In genomic region chr1:113981962-113982931, GRCh38 we compare ENCODE assay signal across 8 cellular contexts. TPM values are rescaled to one million over a fixed set of nuclear protein-coding genes. Genes with fewer than 3 reads are reported as not detected.
DNase-seq lines count a peak whose midpoint lies in the region; ATAC-seq, FAIRE-seq and TF ChIP-seq lines count a peak whose summit lies in the region.

No MANE protein-coding gene starts in this region.

- H3K36me3 Mint-ChIP-seq in CD4-positive, alpha-beta memory T cell = peaks cover 0 to 7% of the 10 kb centered on the region in 2 donors

- intact Hi-C loops in K562 (cut with micrococcal nuclease) = no loop called here
- intact Hi-C loops in thyroid gland (cut with DNase I) = loop anchor here (10.0 kb wide), 1 partner anchor 147 kb away; no protein-coding TSS in a partner anchor
- intact Hi-C loops in CD4-positive, alpha-beta memory T cell (cut with micrococcal nuclease) = no loop called here

- WGBS in K562 (ENCODE audit: insufficient coverage, low coverage, missing lambda C conversion rate) = 5% methylated on average over 17 of the region's 18 CpGs
- WGBS in thyroid gland, 2 donors = 22 to 34% methylated on average over 18 of the region's 18 CpGs

- ATAC-seq in K562 (peak; percentile 12; the same call in 1 of the 3 replicates), HG02852 (IDR thresholded peaks at IDR 0.05; ENCODE audit: unreplicated experiment) (no peak)

- CTCF ChIA-PET in K562 (lab: Yijun Ruan, JAX; ENCODE audit: low intra/inter-chr PET ratio) = interaction anchor here (0.7 kb wide), 1 partner anchor 300 kb away, joined by 5 read pairs; no protein-coding TSS in a partner anchor
- CTCF ChIA-PET in CD4-positive, alpha-beta memory T cell (lab: Charles Lee; ENCODE audit: partially characterized antibody) = interaction anchor here (0.7 to 1.7 kb wide), 3 partner anchors 15 to 300 kb away, joined by 3 to 4 read pairs (median 3); no protein-coding TSS in a partner anchor

- POLR2A ChIA-PET in K562 (lab: Yijun Ruan, JAX) = interaction anchor here (0.6 kb wide), 1 partner anchor 301 kb away, joined by 3 read pairs; no protein-coding TSS in a partner anchor
- POLR2A ChIA-PET in CD4-positive, alpha-beta memory T cell (lab: Charles Lee; ENCODE audit: partially characterized antibody) = no interaction called here

- H2AFZ ChIP-seq in K562 (ENCODE audit: low read depth, low read length) = no peak overlapping the region

- no peak for TF ChIP-seq CTCF in K562 (IDR thresholded peaks at IDR 0.05 in 2 of 3, conservative IDR thresholded peaks at IDR 0.05 in 1 of 3; ENCODE audit: insufficient read depth in 2 of 3, low read depth in 1 of 3, low read length in 3 of 3)
- no peak for TF ChIP-seq CTCF in thyroid gland (IDR thresholded peaks at IDR 0.05)

- H3K9me3 Mint-ChIP-seq in CD4-positive, alpha-beta memory T cell = no peaks in the 10 kb centered on the region

- peaks cover 59% of the 10 kb centered on the region for H3K4me1 ChIP-seq in HUES6 (ENCODE audit: control insufficient read depth, insufficient read depth, low read length)
- H3K4me1 ChIP-seq in K562 (replicated peaks in 1 of 2; ENCODE audit: control insufficient read depth in 2 of 2, insufficient read depth in 2 of 2, low read length in 2 of 2) = peaks cover 5 to 8% of the 10 kb centered on the region in 2 experiments; a peak in 2 of 5 replicates
- peaks cover 17 to 43% of the 10 kb centered on the region in 2 donors for H3K4me1 ChIP-seq in thyroid gland
- no peaks in the 10 kb centered on the region for H3K4me1 ChIP-seq in CD4-positive, alpha-beta memory T cell (ENCODE audit: insufficient read depth, low read length)

- no TSS peak for BruUV-seq in K562 (replicated peaks; lab: Mats Ljungman, UMichigan)

- peak overlapping the region in 1 of 7 donors; percentile 42 for H3K27ac Mint-ChIP-seq in CD4-positive, alpha-beta memory T cell

- H3K4me3 ChIP-seq in HUES6 (ENCODE audit: low read depth, low read length) = peak overlapping the region; percentile 30; the same call in 1 of the 2 replicates
- no peak overlapping the region for H3K4me3 ChIP-seq in K562
- H3K4me3 ChIP-seq in thyroid gland (replicated peaks in 1 of 3) = no peak overlapping the region
- no peak overlapping the region for H3K4me3 ChIP-seq in CD4-positive, alpha-beta memory T cell (ENCODE audit: low read length in 2 of 2)

- TF ChIP-seq POLR2A in K562 (conservative IDR thresholded peaks at IDR 0.05) (no peak), thyroid gland (IDR thresholded peaks at IDR 0.05) (no peak)

- H3K27ac ChIP-seq in HUES6 (ENCODE audit: low read depth, low read length) = no peak overlapping the region
- no peak overlapping the region for H3K27ac ChIP-seq in K562 (ENCODE audit: extremely low read depth, low read depth, low read length)
- peak overlapping the region in 2 of 3 donors; percentile 8 to 28 for H3K27ac ChIP-seq in thyroid gland
- no peak overlapping the region for H3K27ac ChIP-seq in CD4-positive, alpha-beta memory T cell (ENCODE audit: low read depth, low read length)

- FAIRE-seq in K562 (lab: Jason Lieb, UNC) = no peak

- in situ Hi-C loops in K562 (cut with MboI) = loop anchor here (10.0 to 25.0 kb wide), 2 partner anchors 293 to 1080 kb away; no protein-coding TSS in a partner anchor

- H3K36me3 ChIP-seq in HUES6 (ENCODE audit: control insufficient read depth, insufficient read depth, low read length) (peaks cover 34% of the 10 kb centered on the region), K562 (ENCODE audit: control insufficient read depth, insufficient read depth, low read length) (no peaks in the 10 kb centered on the region), thyroid gland (no peaks in the 10 kb centered on the region)
- H3K36me3 ChIP-seq in CD4-positive, alpha-beta memory T cell (ENCODE audit: insufficient read depth, low read length) = no peaks in the 10 kb centered on the region

- DNase-seq in K562 (ENCODE audit: extremely low read depth in 1 of 4, low spot score in 3 of 4) (peak in 1 of 4 experiments; percentile 28), left kidney (ENCODE audit: low read depth, low spot score) (peak; percentile 73), thyroid gland (peak; percentile 42 to 50), DMS79 treated with DMSO at 0.1 percent for 48 hours (lab: John Stamatoyannopoulos, UW) (no peak), SIG-M5 treated with dmso at 0.1 percent for 504 hours (lab: John Stamatoyannopoulos, UW; ENCODE audit: unreplicated experiment) (no peak)
- DNase-seq in CD4-positive, alpha-beta memory T cell = no peak

- TF ChIP-seq RAD21 in K562 (CRISPR knock-in tag; conservative IDR thresholded peaks at IDR 0.05 in 1 of 2, IDR thresholded peaks at IDR 0.05 in 1 of 2) = no peak

- H3K4me2 ChIP-seq in K562 (ENCODE audit: insufficient read depth, low read length) = no peak overlapping the region

- TF ChIP-seq EP300 in K562 (IDR thresholded peaks at IDR 0.05; ENCODE audit: low read length) = no peak

- no peaks in the 10 kb centered on the region for H3K9me1 ChIP-seq in K562 (ENCODE audit: control insufficient read depth, insufficient read depth, low read length)

- peaks cover 1 to 19% (median 10%) of the 10 kb centered on the region in 4 donors for H3K4me1 Mint-ChIP-seq in CD4-positive, alpha-beta memory T cell

- H3K27me3 Mint-ChIP-seq in CD4-positive, alpha-beta memory T cell = no peaks in the 10 kb centered on the region

- H3K79me2 ChIP-seq in K562 (ENCODE audit: control insufficient read depth, insufficient read depth, low read length) = no peaks in the 10 kb centered on the region

- H4K20me1 ChIP-seq in K562 (replicated peaks; ENCODE audit: control insufficient read depth, insufficient read depth, low read length) = 0 out of 2 replicates have a peak, but pooled peaks cover 3% of the 10 kb centered on the region

- H3K9ac ChIP-seq in HUES6 (ENCODE audit: low read length) = peak overlapping the region; percentile 9
- no peak overlapping the region for H3K9ac ChIP-seq in K562 (ENCODE audit: insufficient read depth in 1 of 2, low read depth in 2 of 2, low read length in 2 of 2)

- H3K27me3 ChIP-seq in HUES6 (ENCODE audit: control insufficient read depth, insufficient read depth, low read length) = no peaks in the 10 kb centered on the region
- peaks cover 23 to 66% of the 10 kb centered on the region in 2 experiments; a peak in 4 of 5 replicates for H3K27me3 ChIP-seq in K562 (ENCODE audit: control insufficient read depth in 2 of 2, insufficient read depth in 2 of 2, low read length in 2 of 2)
- no peaks in the 10 kb centered on the region for H3K27me3 ChIP-seq in thyroid gland
- H3K27me3 ChIP-seq in CD4-positive, alpha-beta memory T cell (ENCODE audit: insufficient read depth, low read length) = no peaks in the 10 kb centered on the region

- peaks cover 27% of the 10 kb centered on the region for H3K9me3 ChIP-seq in HUES6 (ENCODE audit: control insufficient read depth, insufficient read depth, low read depth, low read length)
- no peaks in the 10 kb centered on the region for H3K9me3 ChIP-seq in K562 (replicated peaks; ENCODE audit: control insufficient read depth, insufficient read depth, low read depth, low read length)
- no peaks in the 10 kb centered on the region for H3K9me3 ChIP-seq in thyroid gland
- H3K9me3 ChIP-seq in CD4-positive, alpha-beta memory T cell (ENCODE audit: control insufficient read depth in 1 of 2, low read length in 2 of 2) = no peaks in the 10 kb centered on the region

- no peak overlapping the region for H3K4me3 Mint-ChIP-seq in CD4-positive, alpha-beta memory T cell

RNA-seq across cellular contexts. Expression of gene OLFML3, which starts 3.0 kb away (rescaled TPM):
- 0.28 and 0.65 TPM in 2 replicates for total RNA-seq in K562 (2011; cell fraction: chromatin; rRNA removed; ENCODE audit: low replicate concordance)
- total RNA-seq in K562 (2011; cell fraction: nucleolus; rRNA removed) = 0.33 TPM in 1 of 2 replicates, not detected in the other
- 0.44 and 0.46 TPM in 2 replicates for total RNA-seq in K562 (2011; cell fraction: nucleoplasm; rRNA removed)
- total RNA-seq in K562 (2014; rRNA removed) = not detected in 2 replicates
- total RNA-seq in K562 (2014; rRNA removed; fragmentation: Illumina TruSeq; extraction: Trizol) = 0.07 TPM in 1 of 2 replicates, not detected in the other
- total RNA-seq in K562 (2015; rRNA removed; fragmentation: Illumina TruSeq; extraction: Trizol) = 0.07 and 0.08 TPM in 2 replicates
- total RNA-seq in K562 (2021) = 0.13 and 0.16 TPM in 2 replicates
- not detected in 2 replicates for polyA plus RNA-seq in K562 (2011; rRNA removed)
- polyA plus RNA-seq in K562 (2011; cell fraction: cytosol; rRNA removed) = 0.03 TPM in 1 of 2 replicates, not detected in the other
- polyA plus RNA-seq in K562 (2011; cell fraction: nucleus; rRNA removed) = 0.07 and 0.11 TPM in 2 replicates
- polyA plus RNA-seq in K562 (2012) = not detected in 2 replicates
- polyA plus RNA-seq in K562 (2014; fragmentation: Illumina TruSeq; extraction: Trizol) = not detected in 2 replicates
- not detected for polyA plus RNA-seq in K562 (2014; fragmentation: Nextera tagmentation; extraction: Ambion mirVana)
- not detected in 2 replicates for polyA plus RNA-seq in K562 (2014; rRNA removed)
- 0.15 and 0.18 TPM in 2 replicates for polyA minus RNA-seq in K562 (2011; rRNA and poly(A)+ RNA removed)
- not detected in 2 replicates for polyA minus RNA-seq in K562 (2011; cell fraction: cytosol; rRNA and poly(A)+ RNA removed)
- polyA minus RNA-seq in K562 (2011; cell fraction: nucleus; rRNA and poly(A)+ RNA removed) = 0.40 and 0.89 TPM in 2 replicates
- total RNA-seq in thyroid gland = 10 to 100 TPM; 20.2 to 28.3 (median 24.8) TPM
- total RNA-seq in CD4-positive, alpha-beta memory T cell = under 1 TPM; 0.42 to 0.70 TPM
- not detected for polyA plus RNA-seq in CD4-positive, alpha-beta memory T cell

RNA-seq across cellular contexts. Expression of gene HIPK1, which starts 53.1 kb away (rescaled TPM):
- 87.8 and 103 TPM in 2 replicates for total RNA-seq in K562 (2011; cell fraction: chromatin; rRNA removed; ENCODE audit: low replicate concordance)
- 36.9 and 44.0 TPM in 2 replicates for total RNA-seq in K562 (2011; cell fraction: nucleolus; rRNA removed)
- total RNA-seq in K562 (2011; cell fraction: nucleoplasm; rRNA removed) = 51.7 and 52.1 TPM in 2 replicates
- total RNA-seq in K562 (2014; rRNA removed) (20.2 and 28.3 TPM in 2 replicates), K562 (2014; rRNA removed; fragmentation: Illumina TruSeq; extraction: Trizol) (29.6 and 33.1 TPM in 2 replicates), K562 (2015; rRNA removed; fragmentation: Illumina TruSeq; extraction: Trizol) (28.6 and 29.6 TPM in 2 replicates), K562 (2021) (57.5 and 57.9 TPM in 2 replicates), thyroid gland (100 to 1,000 TPM in 1 of 4 donors, 10 to 100 TPM in 3; 65.8 to 102 (median 84.7) TPM)
- polyA plus RNA-seq in K562 (2011; rRNA removed) (56.1 and 66.4 TPM in 2 replicates), K562 (2014; fragmentation: Illumina TruSeq; extraction: Trizol) (34.5 and 35.9 TPM in 2 replicates), K562 (2014; fragmentation: Nextera tagmentation; extraction: Ambion mirVana) (10 to 100 TPM in 1 of 2 experiments, 1 to 10 TPM in 1; 10.0 to 10.9 TPM), K562 (2014; rRNA removed) (21.3 and 21.9 TPM in 2 replicates)
- 61.3 and 67.9 TPM in 2 replicates for polyA plus RNA-seq in K562 (2011; cell fraction: cytosol; rRNA removed)
- polyA plus RNA-seq in K562 (2011; cell fraction: nucleus; rRNA removed) = 83.1 and 90.0 TPM in 2 replicates
- polyA plus RNA-seq in K562 (2012) = 26.4 and 28.7 TPM in 2 replicates
- 157 and 177 TPM in 2 replicates for polyA minus RNA-seq in K562 (2011; rRNA and poly(A)+ RNA removed)
- polyA minus RNA-seq in K562 (2011; cell fraction: cytosol; rRNA and poly(A)+ RNA removed) = 66.3 and 89.1 TPM in 2 replicates
- 27.6 and 55.2 TPM in 2 replicates for polyA minus RNA-seq in K562 (2011; cell fraction: nucleus; rRNA and poly(A)+ RNA removed)
- 100 to 1,000 TPM; 107 to 110 TPM for total RNA-seq in CD4-positive, alpha-beta memory T cell
- 10 to 100 TPM in 1 of 2 donors, 1 to 10 TPM in 1; 4.4 to 17.1 TPM for polyA plus RNA-seq in CD4-positive, alpha-beta memory T cell

Comparison
In these comparisons a context has a peak if more than half of its experiments do, and no peak if none do; other contexts are left out.
1. H3K27ac ChIP-seq: peak in thyroid gland (2 of 3); none in HUES6 (single experiment), K562 (single experiment) and CD4-positive, alpha-beta memory T cell (single experiment).
2. DNase-seq: peak in left kidney (single experiment) and thyroid gland (2 of 2); none in CD4-positive, alpha-beta memory T cell (0 of 5), DMS79 treated with DMSO at 0.1 percent for 48 hours (single experiment) and SIG-M5 treated with dmso at 0.1 percent for 504 hours (single experiment).
3. RNA of gene OLFML3, which starts 3.0 kb away (total RNA-seq): 20.2 to 28.3 TPM in thyroid gland; 0.42 to 0.70 TPM in CD4-positive, alpha-beta memory T cell and 0.07 to 0.65 TPM in K562; every median in the first group is over 10 times any median in the second.